Comparison of ENCODE assay signal across 22 cellular contexts in genomic region chr2:233195027-233195426, GRCh38. TPM values are rescaled to one million over a fixed set of nuclear protein-coding genes. Genes with fewer than 3 reads are reported as not detected.
DNase-seq lines count a peak whose midpoint lies in the region; ATAC-seq lines count a peak whose summit lies in the region.
"Had no signal": no experiment of that assay in that cellular context is flagged by ENCODE, and none has a peak within 500 bp of the region (broad histone marks: within the 10 kb centered on the region; RNA-seq: fewer than 3 reads in every experiment).

No MANE protein-coding gene starts in this region.

- CTCF ChIA-PET in activated naive CD4-positive, alpha-beta T cell treated with anti-CD3 and anti-CD28 coated beads, Interleukin-2, amount 10 ng/mL, durations not matched to agents 7 days and 5 days (lab: Charles Lee), result no interaction called here

- DNase-seq in activated CD4-positive, alpha-beta T cell treated with anti-CD3 and anti-CD28 coated beads, Interleukin-2, amount 10 ng/mL, durations not matched to agents 24 days and 14 days, result no peak
- no peak for DNase-seq in activated CD4-positive, alpha-beta T cell treated with anti-CD3 and anti-CD28 coated beads, Interleukin-2, amount 50 U/mL, for 1 hour
- no peak for DNase-seq in activated naive CD4-positive, alpha-beta T cell treated with anti-CD3 and anti-CD28 coated beads, Interleukin-2, amount 10 ng/mL, durations not matched to agents 7 days and 5 days
- DNase-seq in activated naive CD4-positive, alpha-beta T cell (lab: John Stamatoyannopoulos, UW), result no peak
- no peak for DNase-seq in central memory CD8-positive, alpha-beta T cell (ENCODE audit: low spot score in 2 of 2)
- DNase-seq in stimulated activated naive B cell treated with anti-CD40 and anti-IgM and Interleukin-4, amounts not matched to agents 10 μg/mL and 1 μg/mL and 100 μg/mL, for 72 hours, result no peak
- DNase-seq in stimulated activated naive CD8-positive, alpha-beta T cell treated with anti-CD3 and anti-CD28 coated beads, Interleukin-15, Interleukin-2, amounts not matched to agents 100 U/mL and 50 U/mL, for 24 hours, result no peak
- DNase-seq: 8988T; ACHN; AML-193; BE2C; Calu3; CD4-positive, alpha-beta memory T cell; COR-L47; DMS53; DMS79 treated with DMSO at 0.1 percent for 48 hours; GF-D8; H9 had no signal

- intact Hi-C loops in activated CD4-positive, alpha-beta T cell treated with anti-CD3 and anti-CD28 coated beads, Interleukin-2, amount 10 ng/mL, durations not matched to agents 24 days and 14 days (cut with micrococcal nuclease), result no loop called here

- peaks cover 3% of the 10 kb centered on the region for H3K4me1 Mint-ChIP-seq in activated CD4-positive, alpha-beta T cell treated with anti-CD3 and anti-CD28 coated beads, Interleukin-2, amount 10 ng/mL, durations not matched to agents 24 days and 14 days
- H3K4me1 Mint-ChIP-seq in activated naive CD4-positive, alpha-beta T cell treated with anti-CD3 and anti-CD28 coated beads, Interleukin-2, amount 10 ng/mL, durations not matched to agents 7 days and 5 days, result no peaks in the 10 kb centered on the region
- H3K4me1 Mint-ChIP-seq in central memory CD8-positive, alpha-beta T cell, result no peaks in the 10 kb centered on the region
- H3K4me1 Mint-ChIP-seq in stimulated activated naive B cell treated with anti-CD40 and anti-IgM and Interleukin-4, amounts not matched to agents 10 μg/mL and 1 μg/mL and 100 μg/mL, for 72 hours, result peaks cover 18 to 27% of the 10 kb centered on the region in 2 donors

- H3K27ac Mint-ChIP-seq in activated CD4-positive, alpha-beta T cell treated with anti-CD3 and anti-CD28 coated beads, Interleukin-2, amount 10 ng/mL, durations not matched to agents 24 days and 14 days, result peak overlapping the region; percentile 29
- peak overlapping the region; percentile 7 for H3K27ac Mint-ChIP-seq in activated naive CD4-positive, alpha-beta T cell treated with anti-CD3 and anti-CD28 coated beads, Interleukin-2, amount 10 ng/mL, durations not matched to agents 7 days and 5 days
- peak overlapping the region; percentile 16 for H3K27ac Mint-ChIP-seq in central memory CD8-positive, alpha-beta T cell (ENCODE audit: low read depth)
- peak overlapping the region; percentile 88 for H3K27ac Mint-ChIP-seq in stimulated activated naive B cell treated with anti-CD40 and anti-IgM and Interleukin-4, amounts not matched to agents 10 μg/mL and 1 μg/mL and 100 μg/mL, for 72 hours
- H3K27ac Mint-ChIP-seq: GM23338 had no signal

- peaks cover 73% of the 10 kb centered on the region for H3K36me3 Mint-ChIP-seq in activated CD4-positive, alpha-beta T cell treated with anti-CD3 and anti-CD28 coated beads, Interleukin-2, amount 10 ng/mL, durations not matched to agents 24 days and 14 days (ENCODE audit: low read depth)
- H3K36me3 Mint-ChIP-seq in activated naive CD4-positive, alpha-beta T cell treated with anti-CD3 and anti-CD28 coated beads, Interleukin-2, amount 10 ng/mL, durations not matched to agents 7 days and 5 days, result peaks cover 71% of the 10 kb centered on the region
- peaks cover 83% of the 10 kb centered on the region for H3K36me3 Mint-ChIP-seq in central memory CD8-positive, alpha-beta T cell (ENCODE audit: insufficient read depth)
- H3K36me3 Mint-ChIP-seq in stimulated activated naive B cell treated with anti-CD40 and anti-IgM and Interleukin-4, amounts not matched to agents 10 μg/mL and 1 μg/mL and 100 μg/mL, for 72 hours, result peaks cover 75% of the 10 kb centered on the region in 2 donors

- H3K9me3 Mint-ChIP-seq in activated CD4-positive, alpha-beta T cell treated with anti-CD3 and anti-CD28 coated beads, Interleukin-2, amount 10 ng/mL, durations not matched to agents 24 days and 14 days, result no peaks in the 10 kb centered on the region
- no peaks in the 10 kb centered on the region for H3K9me3 Mint-ChIP-seq in activated naive CD4-positive, alpha-beta T cell treated with anti-CD3 and anti-CD28 coated beads, Interleukin-2, amount 10 ng/mL, durations not matched to agents 7 days and 5 days
- no peaks in the 10 kb centered on the region for H3K9me3 Mint-ChIP-seq in central memory CD8-positive, alpha-beta T cell
- H3K9me3 Mint-ChIP-seq in stimulated activated naive B cell treated with anti-CD40 and anti-IgM and Interleukin-4, amounts not matched to agents 10 μg/mL and 1 μg/mL and 100 μg/mL, for 72 hours, result no peaks in the 10 kb centered on the region
- H3K9me3 Mint-ChIP-seq: GM23338, H9 had no signal

- ATAC-seq in central memory CD8-positive, alpha-beta T cell (replicated peaks; ENCODE audit: extremely low read depth, poor library complexity, severe bottlenecking), result no peak
- no peak for ATAC-seq in stimulated activated naive B cell treated with anti-CD40 and anti-IgM and Interleukin-4, amounts not matched to agents 10 μg/mL and 1 μg/mL and 100 μg/mL, for 72 hours (replicated peaks)
- ATAC-seq in stimulated activated naive CD8-positive, alpha-beta T cell treated with anti-CD3 and anti-CD28 coated beads, Interleukin-15, Interleukin-2, amounts not matched to agents 100 U/mL and 50 U/mL, for 24 hours, result no peak
- ATAC-seq: A549, GM23338, HCT116 had no signal

- no peaks in the 10 kb centered on the region for H3K27me3 Mint-ChIP-seq in activated CD4-positive, alpha-beta T cell treated with anti-CD3 and anti-CD28 coated beads, Interleukin-2, amount 10 ng/mL, durations not matched to agents 24 days and 14 days
- no peaks in the 10 kb centered on the region for H3K27me3 Mint-ChIP-seq in activated naive CD4-positive, alpha-beta T cell treated with anti-CD3 and anti-CD28 coated beads, Interleukin-2, amount 10 ng/mL, durations not matched to agents 7 days and 5 days
- H3K27me3 Mint-ChIP-seq in central memory CD8-positive, alpha-beta T cell, result no peaks in the 10 kb centered on the region
- no peaks in the 10 kb centered on the region for H3K27me3 Mint-ChIP-seq in stimulated activated naive B cell treated with anti-CD40 and anti-IgM and Interleukin-4, amounts not matched to agents 10 μg/mL and 1 μg/mL and 100 μg/mL, for 72 hours
- H3K27me3 Mint-ChIP-seq: CD4-positive, alpha-beta memory T cell had no signal

- no peak overlapping the region for H3K4me3 Mint-ChIP-seq in activated CD4-positive, alpha-beta T cell treated with anti-CD3 and anti-CD28 coated beads, Interleukin-2, amount 10 ng/mL, durations not matched to agents 24 days and 14 days
- H3K4me3 Mint-ChIP-seq in activated naive CD4-positive, alpha-beta T cell treated with anti-CD3 and anti-CD28 coated beads, Interleukin-2, amount 10 ng/mL, durations not matched to agents 7 days and 5 days, result no peak overlapping the region
- H3K4me3 Mint-ChIP-seq in central memory CD8-positive, alpha-beta T cell, result no peak overlapping the region
- H3K4me3 Mint-ChIP-seq in stimulated activated naive B cell treated with anti-CD40 and anti-IgM and Interleukin-4, amounts not matched to agents 10 μg/mL and 1 μg/mL and 100 μg/mL, for 72 hours, result no peak overlapping the region
- H3K4me3 Mint-ChIP-seq: CD14-positive monocyte; CD4-positive, alpha-beta memory T cell; GM23338; H9 had no signal

RNA-seq across cellular contexts. Expression of gene ATG16L1, which starts 56.4 kb away (rescaled TPM):
- total RNA-seq in activated CD4-positive, alpha-beta T cell treated with anti-CD3 and anti-CD28 coated beads, Interleukin-2, amount 10 ng/mL, durations not matched to agents 24 days and 14 days, result 36.7 and 37.9 TPM in 2 replicates

Comparison
In these comparisons a context has a peak if more than half of its experiments do, and no peak if none do; other contexts are left out.
1. H3K27ac Mint-ChIP-seq: peak in every context shown above with its lines; median percentile 88 in stimulated activated naive B cell treated with anti-CD40 and anti-IgM and Interleukin-4, amounts not matched to agents 10 μg/mL and 1 μg/mL and 100 μg/mL, for 72 hours; 29 in activated CD4-positive, alpha-beta T cell treated with anti-CD3 and anti-CD28 coated beads, Interleukin-2, amount 10 ng/mL, durations not matched to agents 24 days and 14 days; 16 in central memory CD8-positive, alpha-beta T cell; 7 in activated naive CD4-positive, alpha-beta T cell treated with anti-CD3 and anti-CD28 coated beads, Interleukin-2, amount 10 ng/mL, durations not matched to agents 7 days and 5 days.